ENCODE assay signal across 19 cellular contexts in the genomic region with DNA sequence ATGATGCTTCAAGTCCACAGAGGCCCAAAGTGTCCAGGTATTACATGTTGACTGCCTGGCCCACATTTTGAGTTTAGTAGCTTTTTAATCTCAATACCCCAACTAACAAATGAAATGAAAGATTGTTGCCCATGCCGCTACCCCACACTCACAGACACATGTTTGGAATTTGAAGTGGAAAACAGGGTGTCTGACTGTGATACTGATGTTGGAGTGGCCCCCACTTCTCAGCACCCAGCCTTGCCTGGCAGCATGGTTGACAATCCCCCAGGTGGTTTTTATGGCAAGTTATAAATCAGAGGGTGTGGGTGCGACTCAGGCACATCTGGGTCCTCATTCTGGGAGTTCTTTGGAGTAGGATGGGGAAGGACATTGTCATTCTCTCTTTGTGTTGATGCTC.
"Had no signal": no experiment of that assay in that cellular context is flagged by ENCODE, and none has a peak within 500 bp of the region (broad histone marks: within the 10 kb centered on the region; RNA-seq: fewer than 3 reads in every experiment).

No MANE protein-coding gene starts in this region.

- H3K36me3 ChIP-seq: adrenal gland, breast epithelium, esophagus squamous epithelium, prostate gland, right atrium auricular region, stomach, upper lobe of left lung had no signal

- H3K27me3 ChIP-seq: adrenal gland, breast epithelium, esophagus squamous epithelium, right atrium auricular region, stomach, upper lobe of left lung had no signal

- H3K4me3 Mint-ChIP-seq: activated CD4-positive, alpha-beta T cell treated with anti-CD3 and anti-CD28 coated beads for 36 hours; activated T-helper 1 cell treated with anti-CD3 and anti-CD28 coated beads, Interleukin-12 subunit alpha, Interleukin-12 subunit beta, Interleukin-2, Interleukin-4 antibody, amounts not matched to agents 30 ng/mL and 10 ng/mL and 1 ng/mL, durations not matched to agents 14 hours and 24 hours and 36 hours; stimulated activated effector memory CD8-positive, alpha-beta T cell treated with anti-CD3 and anti-CD28 coated beads, Interleukin-12 subunit alpha, Interleukin-12 subunit beta, amount 100 ng/mL, for 72 hours; WTC11 had no signal

- H3K4me3 ChIP-seq: adrenal gland, breast epithelium, esophagus squamous epithelium, prostate gland, right atrium auricular region, SK-N-MC, skin epidermis, stomach, upper lobe of left lung had no signal

- H3K9me3 Mint-ChIP-seq: activated naive CD4-positive, alpha-beta T cell treated with anti-CD3 and anti-CD28 coated beads, Interleukin-2, amount 50 U/mL, for 72 hours; activated T-helper 1 cell treated with anti-CD3 and anti-CD28 coated beads, Interleukin-12 subunit alpha, Interleukin-12 subunit beta, Interleukin-2, Interleukin-4 antibody, amounts not matched to agents 30 ng/mL and 10 ng/mL and 1 ng/mL, durations not matched to agents 14 hours and 24 hours and 36 hours; stimulated activated effector memory CD8-positive, alpha-beta T cell treated with anti-CD3 and anti-CD28 coated beads, Interleukin-12 subunit alpha, Interleukin-12 subunit beta, amount 100 ng/mL, for 72 hours; WTC11 had no signal

- H3K9me3 ChIP-seq: adrenal gland, breast epithelium, esophagus squamous epithelium, prostate gland, right atrium auricular region, stomach, upper lobe of left lung had no signal

- H3K4me1 ChIP-seq: breast epithelium, prostate gland had no signal

- H3K27ac Mint-ChIP-seq: activated CD4-positive, alpha-beta T cell treated with anti-CD3 and anti-CD28 coated beads for 36 hours; activated naive CD4-positive, alpha-beta T cell treated with anti-CD3 and anti-CD28 coated beads, Interleukin-2, amount 50 U/mL, for 72 hours; activated T-helper 1 cell treated with anti-CD3 and anti-CD28 coated beads, Interleukin-12 subunit alpha, Interleukin-12 subunit beta, Interleukin-2, Interleukin-4 antibody, amounts not matched to agents 30 ng/mL and 10 ng/mL and 1 ng/mL, durations not matched to agents 14 hours and 24 hours and 36 hours; stimulated activated effector memory CD8-positive, alpha-beta T cell treated with anti-CD3 and anti-CD28 coated beads, Interleukin-12 subunit alpha, Interleukin-12 subunit beta, amount 100 ng/mL, for 72 hours; WTC11 had no signal

- H3K27ac ChIP-seq: breast epithelium, prostate gland, SK-N-MC, upper lobe of left lung had no signal

- H3K4me1 Mint-ChIP-seq: WTC11 had no signal

- DNase-seq: activated CD4-positive, alpha-beta T cell treated with anti-CD3 and anti-CD28 coated beads for 36 hours; activated CD4-positive, alpha-beta T cell treated with anti-CD3 and anti-CD28 coated beads, Interleukin-2, amount 50 U/mL, for 48 hours; activated gamma-delta T cell treated with Interleukin-2 at 50 U/mL for 16 hours; effector CD8-positive, alpha-beta T cell; esophagus squamous epithelium; mammary epithelial cell; stimulated activated CD4-positive, alpha-beta T cell treated with anti-CD3 and anti-CD28 coated beads, Interleukin-4, amount 100 ng/mL, for 1 hour; stomach; upper lobe of left lung had no signal

- ATAC-seq: activated CD4-positive, alpha-beta T cell treated with anti-CD3 and anti-CD28 coated beads for 36 hours; activated naive CD4-positive, alpha-beta T cell treated with anti-CD3 and anti-CD28 coated beads, Interleukin-2, amount 50 U/mL, for 72 hours; stimulated activated effector memory CD8-positive, alpha-beta T cell treated with anti-CD3 and anti-CD28 coated beads, Interleukin-12 subunit alpha, Interleukin-12 subunit beta, amount 100 ng/mL, for 72 hours; WTC11 had no signal

- H3K36me3 Mint-ChIP-seq: activated naive CD4-positive, alpha-beta T cell treated with anti-CD3 and anti-CD28 coated beads, Interleukin-2, amount 50 U/mL, for 72 hours; stimulated activated effector memory CD8-positive, alpha-beta T cell treated with anti-CD3 and anti-CD28 coated beads, Interleukin-12 subunit alpha, Interleukin-12 subunit beta, amount 100 ng/mL, for 72 hours; WTC11 had no signal
